In the genomic region with DNA sequence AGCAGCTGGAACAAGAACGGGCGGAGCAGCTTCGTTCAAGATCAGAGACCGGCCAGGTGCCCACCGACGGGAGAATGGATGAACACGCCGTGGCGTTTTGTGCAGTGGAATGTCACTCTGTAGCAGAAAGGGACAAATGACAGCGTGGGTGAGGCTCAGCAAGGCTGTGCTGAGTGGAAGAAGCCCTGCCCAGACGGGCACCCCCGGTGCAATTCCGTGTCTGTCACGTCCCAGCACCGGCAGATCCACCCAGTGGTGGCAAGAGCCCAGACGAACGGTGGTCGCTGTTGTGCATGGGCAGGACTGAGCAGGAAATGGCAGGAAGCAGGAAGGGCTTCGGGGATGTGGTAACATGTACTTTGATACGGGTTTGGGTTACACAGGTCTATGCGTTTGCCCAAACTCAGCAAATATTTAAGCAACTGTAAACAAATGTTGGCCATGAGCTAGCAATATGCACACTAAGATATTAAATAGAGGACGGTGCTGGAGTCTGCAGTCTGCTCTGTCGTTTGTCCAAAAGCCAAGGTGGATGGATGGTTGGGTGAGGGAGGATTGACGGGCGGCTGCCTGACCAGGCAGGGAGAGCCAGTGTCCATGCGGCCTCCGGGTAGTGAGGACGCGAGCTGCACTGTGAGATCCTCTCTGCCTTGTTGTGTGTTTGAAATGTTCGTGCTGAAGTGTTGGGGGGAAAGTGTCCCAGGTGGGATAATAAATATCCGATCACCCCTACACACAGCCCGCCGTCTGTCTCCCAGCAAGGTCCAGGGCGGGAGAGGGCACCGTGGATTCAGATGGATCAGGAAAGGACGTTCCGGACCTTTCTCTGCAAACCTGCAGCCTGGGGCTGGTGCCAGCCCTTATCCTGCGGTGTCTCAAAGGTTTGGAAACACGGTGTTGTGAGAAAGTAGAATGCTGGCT, we compare ENCODE assay signal across 1 cellular context.
A peak's percentile ranks its signal among the peaks of the same experiment; 100 is the strongest.
TF ChIP-seq lines count a peak whose summit lies in the region.

No MANE protein-coding gene starts in this region.

TF ChIP-seq in HepG2, 621 proteins besides CTCF, POLR2A, EP300 and RAD21 (continued from another document and continues in another):
- TF ChIP-seq, protein P1, sequence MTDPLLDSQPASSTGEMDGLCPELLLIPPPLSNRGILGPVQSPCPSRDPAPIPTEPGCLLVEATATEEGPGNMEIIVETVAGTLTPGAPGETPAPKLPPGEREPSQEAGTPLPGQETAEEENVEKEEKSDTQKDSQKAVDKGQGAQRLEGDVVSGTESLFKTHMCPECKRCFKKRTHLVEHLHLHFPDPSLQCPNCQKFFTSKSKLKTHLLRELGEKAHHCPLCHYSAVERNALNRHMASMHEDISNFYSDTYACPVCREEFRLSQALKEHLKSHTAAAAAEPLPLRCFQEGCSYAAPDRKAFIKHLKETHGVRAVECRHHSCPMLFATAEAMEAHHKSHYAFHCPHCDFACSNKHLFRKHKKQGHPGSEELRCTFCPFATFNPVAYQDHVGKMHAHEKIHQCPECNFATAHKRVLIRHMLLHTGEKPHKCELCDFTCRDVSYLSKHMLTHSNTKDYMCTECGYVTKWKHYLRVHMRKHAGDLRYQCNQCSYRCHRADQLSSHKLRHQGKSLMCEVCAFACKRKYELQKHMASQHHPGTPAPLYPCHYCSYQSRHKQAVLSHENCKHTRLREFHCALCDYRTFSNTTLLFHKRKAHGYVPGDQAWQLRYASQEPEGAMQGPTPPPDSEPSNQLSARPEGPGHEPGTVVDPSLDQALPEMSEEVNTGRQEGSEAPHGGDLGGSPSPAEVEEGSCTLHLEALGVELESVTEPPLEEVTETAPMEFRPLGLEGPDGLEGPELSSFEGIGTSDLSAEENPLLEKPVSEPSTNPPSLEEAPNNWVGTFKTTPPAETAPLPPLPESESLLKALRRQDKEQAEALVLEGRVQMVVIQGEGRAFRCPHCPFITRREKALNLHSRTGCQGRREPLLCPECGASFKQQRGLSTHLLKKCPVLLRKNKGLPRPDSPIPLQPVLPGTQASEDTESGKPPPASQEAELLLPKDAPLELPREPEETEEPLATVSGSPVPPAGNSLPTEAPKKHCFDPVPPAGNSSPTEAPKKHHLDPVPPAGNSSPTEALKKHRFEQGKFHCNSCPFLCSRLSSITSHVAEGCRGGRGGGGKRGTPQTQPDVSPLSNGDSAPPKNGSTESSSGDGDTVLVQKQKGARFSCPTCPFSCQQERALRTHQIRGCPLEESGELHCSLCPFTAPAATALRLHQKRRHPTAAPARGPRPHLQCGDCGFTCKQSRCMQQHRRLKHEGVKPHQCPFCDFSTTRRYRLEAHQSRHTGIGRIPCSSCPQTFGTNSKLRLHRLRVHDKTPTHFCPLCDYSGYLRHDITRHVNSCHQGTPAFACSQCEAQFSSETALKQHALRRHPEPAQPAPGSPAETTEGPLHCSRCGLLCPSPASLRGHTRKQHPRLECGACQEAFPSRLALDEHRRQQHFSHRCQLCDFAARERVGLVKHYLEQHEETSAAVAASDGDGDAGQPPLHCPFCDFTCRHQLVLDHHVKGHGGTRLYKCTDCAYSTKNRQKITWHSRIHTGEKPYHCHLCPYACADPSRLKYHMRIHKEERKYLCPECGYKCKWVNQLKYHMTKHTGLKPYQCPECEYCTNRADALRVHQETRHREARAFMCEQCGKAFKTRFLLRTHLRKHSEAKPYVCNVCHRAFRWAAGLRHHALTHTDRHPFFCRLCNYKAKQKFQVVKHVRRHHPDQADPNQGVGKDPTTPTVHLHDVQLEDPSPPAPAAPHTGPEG (CRISPR knock-in tag; IDR thresholded peaks at IDR 0.05), result 0 out of 2 replicates have a peak, but pooled peaks have one; percentile 21
- TF ChIP-seq TFDP2 (CRISPR knock-in tag; IDR thresholded peaks at IDR 0.05) (peak; percentile 41; the same call in 1 of the 2 replicates), MTF1 (CRISPR knock-in tag; IDR thresholded peaks at IDR 0.05) (no peak), ZNF256 (CRISPR knock-in tag; conservative IDR thresholded peaks at IDR 0.05) (no peak), TOE1 (CRISPR knock-in tag; IDR thresholded peaks at IDR 0.05) (no peak), ISL2 (CRISPR knock-in tag; IDR thresholded peaks at IDR 0.05) (peak; percentile 83), TOPORS (CRISPR knock-in tag; IDR thresholded peaks at IDR 0.05) (peak; percentile 89), JUNB (CRISPR knock-in tag; IDR thresholded peaks at IDR 0.05; ENCODE audit: borderline replicate concordance) (peak; percentile 69), FOXA3 (CRISPR knock-in tag; IDR thresholded peaks at IDR 0.05) (peak; percentile 94), ZBTB39 (CRISPR knock-in tag; IDR thresholded peaks at IDR 0.05) (no peak), KLF6 (CRISPR knock-in tag; IDR thresholded peaks at IDR 0.05) (no peak), MYNN (CRISPR knock-in tag; IDR thresholded peaks at IDR 0.05; ENCODE audit: low read depth) (no peak), NFKBIZ (CRISPR knock-in tag; IDR thresholded peaks at IDR 0.05) (0 out of 2 replicates have a peak, but pooled peaks have one; percentile 55), ONECUT2 (CRISPR knock-in tag; IDR thresholded peaks at IDR 0.05) (no peak), DR1 (CRISPR knock-in tag; IDR thresholded peaks at IDR 0.05) (peak; percentile 59; the same call in 1 of the 2 replicates), ZNF704 (CRISPR knock-in tag; IDR thresholded peaks at IDR 0.05; ENCODE audit: borderline replicate concordance) (no peak; the same call in 1 of the 2 replicates), POLR2AphosphoS5 (IDR thresholded peaks at IDR 0.05; ENCODE audit: low read depth, low read length) (peak; percentile 84), ELF4 (CRISPR knock-in tag; IDR thresholded peaks at IDR 0.05; ENCODE audit: borderline replicate concordance) (peak; percentile 89; the same call in 1 of the 2 replicates), POLR2AphosphoS2 (IDR thresholded peaks at IDR 0.05; ENCODE audit: low read depth, low read length) (no peak), PLRG1 (conservative IDR thresholded peaks at IDR 0.05) (no peak), SOX13 (IDR thresholded peaks at IDR 0.05) (peak; percentile 21; the same call in 1 of the 2 replicates), SOX13 (CRISPR knock-in tag; conservative IDR thresholded peaks at IDR 0.05 in 1 of 2, IDR thresholded peaks at IDR 0.05 in 1 of 2) (peak in 1 of 2 experiments; percentile 74; a peak in 2 of 4 replicates), NFE2L1 (CRISPR knock-in tag; IDR thresholded peaks at IDR 0.05; ENCODE audit: borderline replicate concordance) (peak; percentile 68; the same call in 1 of the 2 replicates), ZNF251 (CRISPR knock-in tag; IDR thresholded peaks at IDR 0.05) (no peak), ATF1 (CRISPR knock-in tag; IDR thresholded peaks at IDR 0.05) (no peak), EEA1 (CRISPR knock-in tag; IDR thresholded peaks at IDR 0.05; ENCODE audit: borderline replicate concordance) (no peak), ZNF484 (CRISPR knock-in tag; IDR thresholded peaks at IDR 0.05; ENCODE audit: borderline replicate concordance, low read depth) (0 out of 2 replicates have a peak, but pooled peaks have one; percentile 36), ATM (IDR thresholded peaks at IDR 0.05; ENCODE audit: borderline replicate concordance) (no peak), MXD3 (CRISPR knock-in tag; IDR thresholded peaks at IDR 0.05) (peak; percentile 42; the same call in 1 of the 2 replicates), WIZ (CRISPR knock-in tag; IDR thresholded peaks at IDR 0.05) (peak; percentile 79), TFDP1 (CRISPR knock-in tag; IDR thresholded peaks at IDR 0.05; ENCODE audit: borderline replicate concordance) (peak; percentile 55)
- TF ChIP-seq, protein P2, sequence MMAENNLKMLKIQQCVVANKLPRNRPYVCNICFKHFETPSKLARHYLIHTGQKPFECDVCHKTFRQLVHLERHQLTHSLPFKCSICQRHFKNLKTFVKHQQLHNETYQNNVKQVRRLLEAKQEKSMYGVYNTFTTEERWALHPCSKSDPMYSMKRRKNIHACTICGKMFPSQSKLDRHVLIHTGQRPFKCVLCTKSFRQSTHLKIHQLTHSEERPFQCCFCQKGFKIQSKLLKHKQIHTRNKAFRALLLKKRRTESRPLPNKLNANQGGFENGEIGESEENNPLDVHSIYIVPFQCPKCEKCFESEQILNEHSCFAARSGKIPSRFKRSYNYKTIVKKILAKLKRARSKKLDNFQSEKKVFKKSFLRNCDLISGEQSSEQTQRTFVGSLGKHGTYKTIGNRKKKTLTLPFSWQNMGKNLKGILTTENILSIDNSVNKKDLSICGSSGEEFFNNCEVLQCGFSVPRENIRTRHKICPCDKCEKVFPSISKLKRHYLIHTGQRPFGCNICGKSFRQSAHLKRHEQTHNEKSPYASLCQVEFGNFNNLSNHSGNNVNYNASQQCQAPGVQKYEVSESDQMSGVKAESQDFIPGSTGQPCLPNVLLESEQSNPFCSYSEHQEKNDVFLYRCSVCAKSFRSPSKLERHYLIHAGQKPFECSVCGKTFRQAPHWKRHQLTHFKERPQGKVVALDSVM (CRISPR knock-in tag; IDR thresholded peaks at IDR 0.05), result peak; percentile 81
- TF ChIP-seq, protein P3, sequence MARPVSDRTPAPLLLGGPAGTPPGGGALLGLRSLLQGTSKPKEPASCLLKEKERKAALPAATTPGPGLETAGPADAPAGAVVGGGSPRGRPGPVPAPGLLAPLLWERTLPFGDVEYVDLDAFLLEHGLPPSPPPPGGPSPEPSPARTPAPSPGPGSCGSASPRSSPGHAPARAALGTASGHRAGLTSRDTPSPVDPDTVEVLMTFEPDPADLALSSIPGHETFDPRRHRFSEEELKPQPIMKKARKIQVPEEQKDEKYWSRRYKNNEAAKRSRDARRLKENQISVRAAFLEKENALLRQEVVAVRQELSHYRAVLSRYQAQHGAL (CRISPR knock-in tag; IDR thresholded peaks at IDR 0.05; ENCODE audit: not compliant biosample characterization), result no peak
- TF ChIP-seq, protein P4, sequence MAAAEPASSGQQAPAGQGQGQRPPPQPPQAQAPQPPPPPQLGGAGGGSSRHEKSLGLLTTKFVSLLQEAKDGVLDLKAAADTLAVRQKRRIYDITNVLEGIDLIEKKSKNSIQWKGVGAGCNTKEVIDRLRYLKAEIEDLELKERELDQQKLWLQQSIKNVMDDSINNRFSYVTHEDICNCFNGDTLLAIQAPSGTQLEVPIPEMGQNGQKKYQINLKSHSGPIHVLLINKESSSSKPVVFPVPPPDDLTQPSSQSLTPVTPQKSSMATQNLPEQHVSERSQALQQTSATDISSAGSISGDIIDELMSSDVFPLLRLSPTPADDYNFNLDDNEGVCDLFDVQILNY (CRISPR knock-in tag; conservative IDR thresholded peaks at IDR 0.05), result no peak
- TF ChIP-seq, protein P5, sequence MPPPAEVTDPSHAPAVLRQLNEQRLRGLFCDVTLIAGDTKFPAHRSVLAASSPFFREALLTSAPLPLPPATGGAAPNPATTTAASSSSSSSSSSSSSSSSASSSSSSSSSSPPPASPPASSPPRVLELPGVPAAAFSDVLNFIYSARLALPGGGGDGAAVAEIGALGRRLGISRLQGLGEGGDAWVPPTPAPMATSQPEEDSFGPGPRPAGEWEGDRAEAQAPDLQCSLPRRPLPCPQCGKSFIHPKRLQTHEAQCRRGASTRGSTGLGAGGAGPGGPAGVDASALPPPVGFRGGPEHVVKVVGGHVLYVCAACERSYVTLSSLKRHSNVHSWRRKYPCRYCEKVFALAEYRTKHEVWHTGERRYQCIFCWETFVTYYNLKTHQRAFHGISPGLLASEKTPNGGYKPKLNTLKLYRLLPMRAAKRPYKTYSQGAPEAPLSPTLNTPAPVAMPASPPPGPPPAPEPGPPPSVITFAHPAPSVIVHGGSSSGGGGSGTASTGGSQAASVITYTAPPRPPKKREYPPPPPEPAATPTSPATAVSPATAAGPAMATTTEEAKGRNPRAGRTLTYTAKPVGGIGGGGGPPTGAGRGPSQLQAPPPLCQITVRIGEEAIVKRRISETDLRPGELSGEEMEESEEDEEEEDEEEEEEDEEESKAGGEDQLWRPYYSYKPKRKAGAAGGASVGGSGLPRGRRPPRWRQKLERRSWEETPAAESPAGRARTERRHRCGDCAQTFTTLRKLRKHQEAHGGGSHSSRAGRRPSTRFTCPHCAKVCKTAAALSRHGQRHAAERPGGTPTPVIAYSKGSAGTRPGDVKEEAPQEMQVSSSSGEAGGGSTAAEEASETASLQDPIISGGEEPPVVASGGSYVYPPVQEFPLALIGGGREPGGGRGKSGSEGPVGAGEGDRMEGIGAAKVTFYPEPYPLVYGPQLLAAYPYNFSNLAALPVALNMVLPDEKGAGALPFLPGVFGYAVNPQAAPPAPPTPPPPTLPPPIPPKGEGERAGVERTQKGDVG (CRISPR knock-in tag; IDR thresholded peaks at IDR 0.05; ENCODE audit: borderline replicate concordance), result peak; percentile 98
